6 cellular contexts compared by ENCODE assay signal in genomic region chr1:109668123-109668800, GRCh38.
DNase-seq lines count a peak whose midpoint lies in the region; ATAC-seq and TF ChIP-seq lines count a peak whose summit lies in the region.

No MANE protein-coding gene starts in this region.

- peak; percentile 21 for ATAC-seq in SK-N-SH treated with all-trans-retinoic acid at 6 μM for 48 hours

- DNase-seq in AG09309 (ENCODE audit: low read depth): no peak
- DNase-seq in kidney tubule cell (ENCODE audit: low spot score): peak; percentile 1
- DNase-seq in activated effector memory CD4-positive, alpha-beta T cell treated with Interleukin-2 at 50 U/mL for 16 hours: no peak
- no peak for DNase-seq in NCI-H345 (lab: John Stamatoyannopoulos, UW)
- no peak for DNase-seq in GF-D8 (lab: John Stamatoyannopoulos, UW)

- TF ChIP-seq CTCF in AG09309 (IDR thresholded peaks at IDR 0.05; ENCODE audit: control insufficient read depth, insufficient read depth, low read depth, low read length, missing control alignments): no peak

- peak overlapping the region; percentile 64 for H3K4me3 ChIP-seq in AG09309 (ENCODE audit: control insufficient read depth, low read depth, low read length)

TF ChIP-seq in SK-N-SH treated with all-trans-retinoic acid at 6 μM for 48 hours, 23 proteins besides CTCF, POLR2A, EP300 and RAD21:
- TF ChIP-seq GLIS3 (CRISPR knock-in tag; IDR thresholded peaks at IDR 0.05) (no peak), POU6F1 (CRISPR knock-in tag; IDR thresholded peaks at IDR 0.05; ENCODE audit: borderline replicate concordance, low read depth) (no peak), PPARA (CRISPR knock-in tag; IDR thresholded peaks at IDR 0.05; ENCODE audit: borderline replicate concordance) (no peak), ZNF70 (CRISPR knock-in tag; IDR thresholded peaks at IDR 0.05) (no peak), TOX (CRISPR knock-in tag; IDR thresholded peaks at IDR 0.05; ENCODE audit: borderline replicate concordance) (no peak), ESRRG (CRISPR knock-in tag; IDR thresholded peaks at IDR 0.05) (no peak), TSHZ2 (CRISPR knock-in tag; IDR thresholded peaks at IDR 0.05) (no peak), ZNF565 (CRISPR knock-in tag; conservative IDR thresholded peaks at IDR 0.05; ENCODE audit: low read depth) (no peak), CSDC2 (CRISPR knock-in tag; IDR thresholded peaks at IDR 0.05) (no peak), OSR1 (CRISPR knock-in tag; IDR thresholded peaks at IDR 0.05) (no peak), ISL1 (CRISPR knock-in tag; IDR thresholded peaks at IDR 0.05) (no peak), ZNF8 (CRISPR knock-in tag; IDR thresholded peaks at IDR 0.05) (no peak), ARNTL (CRISPR knock-in tag; IDR thresholded peaks at IDR 0.05; ENCODE audit: borderline replicate concordance, low read depth) (no peak), PATZ1 (CRISPR knock-in tag; IDR thresholded peaks at IDR 0.05; ENCODE audit: borderline replicate concordance) (no peak), TCF4 (CRISPR knock-in tag; IDR thresholded peaks at IDR 0.05; ENCODE audit: borderline replicate concordance) (no peak), ZFP30 (CRISPR knock-in tag; IDR thresholded peaks at IDR 0.05) (no peak), ZFP3 (CRISPR knock-in tag; IDR thresholded peaks at IDR 0.05) (no peak), RARB (CRISPR knock-in tag; IDR thresholded peaks at IDR 0.05) (no peak), SNAI2 (CRISPR knock-in tag; IDR thresholded peaks at IDR 0.05) (no peak), CREB5 (CRISPR knock-in tag; IDR thresholded peaks at IDR 0.05; ENCODE audit: low read depth) (no peak)
